8 cellular contexts compared by ENCODE assay signal in the genomic region with DNA sequence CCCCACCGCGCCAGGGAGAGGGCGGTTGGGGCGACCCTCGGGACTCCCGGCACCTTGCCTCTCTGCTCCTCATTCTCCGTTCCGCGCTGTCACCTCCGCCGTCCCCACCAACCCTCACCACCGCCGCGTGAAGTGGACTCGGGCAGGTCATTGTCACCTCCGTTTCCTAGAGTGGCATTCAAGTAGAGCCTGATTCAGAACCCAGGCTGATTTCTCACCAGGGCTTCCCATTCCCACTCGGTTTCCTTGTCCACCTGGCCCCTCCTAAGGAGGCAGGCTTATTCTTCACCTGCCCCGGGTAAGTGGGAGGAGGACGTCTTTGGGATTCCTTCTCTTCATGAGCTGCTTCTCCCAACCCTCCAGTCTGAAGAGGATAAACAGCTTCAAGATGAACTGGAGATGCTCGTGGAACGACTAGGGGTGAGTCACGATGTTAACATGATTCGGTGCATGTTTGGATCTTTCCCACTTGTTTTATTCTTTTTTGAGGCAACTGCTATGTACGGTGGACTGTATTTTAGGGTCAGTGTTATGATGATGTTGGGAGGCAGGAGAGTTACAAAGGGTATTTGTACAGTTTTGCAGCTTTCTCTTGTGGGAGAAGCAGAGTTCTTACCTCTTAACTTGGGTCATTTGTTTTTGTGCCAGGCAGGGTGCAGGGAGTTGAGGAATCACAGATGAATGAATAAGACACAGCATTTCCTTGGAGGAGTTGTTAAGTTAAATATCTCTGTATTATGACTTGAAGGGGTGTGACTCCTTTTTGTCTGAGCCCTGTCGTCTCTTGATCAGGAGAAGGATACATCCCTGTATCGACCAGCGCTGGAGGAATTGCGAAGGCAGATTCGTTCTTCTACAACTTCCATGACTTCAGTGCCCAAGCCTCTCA. TPM values are rescaled to one million over a fixed set of nuclear protein-coding genes. Genes with fewer than 3 reads are reported as not detected.
DNase-seq lines count a peak whose midpoint lies in the region; ATAC-seq and TF ChIP-seq lines count a peak whose summit lies in the region.

No MANE protein-coding gene starts in this region.

- CTCF ChIA-PET in GM10248 (lab: Yijun Ruan, JAX): no interaction called here

- no peaks in the 10 kb centered on the region for H3K9me3 Mint-ChIP-seq in chondrocyte (ENCODE audit: low read depth)

- H3K4me3 ChIP-seq in MM.1S (ENCODE audit: low read length) (peak overlapping the region; percentile 92), muscle layer of colon (ENCODE audit: low read depth in 1 of 2, low read length in 2 of 2) (peak overlapping the region; percentile 55 to 79)

- peak overlapping the region; percentile 96 for H3K4me2 ChIP-seq in MM.1S (ENCODE audit: low read depth, low read length)

- peak overlapping the region; percentile 94 for H3K27ac Mint-ChIP-seq in chondrocyte (ENCODE audit: unreplicated experiment)

- H3K27me3 ChIP-seq in MM.1S (replicated peaks; ENCODE audit: insufficient read depth, low read length) (0 out of 2 replicates have a peak, but pooled peaks cover 6% of the 10 kb centered on the region), muscle layer of colon (ENCODE audit: control insufficient read depth in 1 of 2, insufficient read depth in 2 of 2, low read length in 2 of 2) (no peaks in the 10 kb centered on the region)

- H3K4me3 Mint-ChIP-seq in chondrocyte (ENCODE audit: unreplicated experiment): peak overlapping the region; percentile 89

- peaks cover 36% of the 10 kb centered on the region for H3K36me3 ChIP-seq in MM.1S (replicated peaks; ENCODE audit: insufficient read depth, low read length)
- H3K36me3 ChIP-seq in muscle layer of colon (ENCODE audit: insufficient read depth, low read length): peaks cover 44% of the 10 kb centered on the region

- ATAC-seq in GM18868 (IDR thresholded peaks at IDR 0.05; ENCODE audit: unreplicated experiment) (no peak), HG02938 (IDR thresholded peaks at IDR 0.05; ENCODE audit: unreplicated experiment) (no peak)

- no peaks in the 10 kb centered on the region for H3K27me3 Mint-ChIP-seq in chondrocyte (ENCODE audit: low read depth)

- peaks cover 10% of the 10 kb centered on the region for H3K4me1 ChIP-seq in MM.1S (ENCODE audit: low read length)
- peaks cover 12% of the 10 kb centered on the region for H3K4me1 ChIP-seq in muscle layer of colon (ENCODE audit: insufficient read depth, low read length)

- H3K4me1 Mint-ChIP-seq in chondrocyte (ENCODE audit: low read depth): peaks cover 25% of the 10 kb centered on the region

- peaks cover 23% of the 10 kb centered on the region for H3K36me3 Mint-ChIP-seq in chondrocyte (ENCODE audit: low read depth)

- H3K9ac ChIP-seq in MM.1S (ENCODE audit: low read length) (peak overlapping the region; percentile 74), muscle layer of colon (ENCODE audit: low read length) (peak overlapping the region; percentile 10)

- POLR2A ChIA-PET in GM10248 (lab: Yijun Ruan, JAX): no interaction called here

- H3K9me2 ChIP-seq in MM.1S (replicated peaks; ENCODE audit: insufficient read depth, low read length): no peaks in the 10 kb centered on the region

- DNase-seq in GM10248 (ENCODE audit: extremely low spot score): peak; percentile 8
- no peak for DNase-seq in MM.1S
- no peak for DNase-seq in chondrocyte (ENCODE audit: low spot score)
- DNase-seq in GDM1 (lab: John Stamatoyannopoulos, UW): no peak
- no peak for DNase-seq in HuH-7 (ENCODE audit: low spot score)

- no peak for TF ChIP-seq CTCF in GM10248 (IDR thresholded peaks at IDR 0.05; ENCODE audit: control extremely low read depth, extremely low read depth, low read depth, missing control alignments)
- no peak for TF ChIP-seq CTCF in MM.1S (IDR thresholded peaks at IDR 0.05; ENCODE audit: low read length)
- no peak for TF ChIP-seq CTCF in chondrocyte (IDR thresholded peaks at IDR 0.05)

- peaks cover 54% of the 10 kb centered on the region for H3K79me2 ChIP-seq in MM.1S (ENCODE audit: low read length)

- H3K9me3 ChIP-seq in MM.1S (replicated peaks; ENCODE audit: insufficient read depth, low read length) (no peaks in the 10 kb centered on the region), muscle layer of colon (ENCODE audit: low read length) (no peaks in the 10 kb centered on the region)

- H2AFZ ChIP-seq in MM.1S (ENCODE audit: low read length): peak overlapping the region; percentile 37

- H3F3A ChIP-seq in MM.1S (ENCODE audit: insufficient read depth, low read length): peaks cover 7% of the 10 kb centered on the region

- H4K20me1 ChIP-seq in MM.1S (ENCODE audit: insufficient read depth, low read length): no peaks in the 10 kb centered on the region

- H3K27ac ChIP-seq in MM.1S (ENCODE audit: low read length): peak overlapping the region; percentile 3; the same call in 1 of the 2 replicates
- H3K27ac ChIP-seq in muscle layer of colon (ENCODE audit: low read depth, low read length): peak overlapping the region; percentile 72

RNA-seq across cellular contexts. Expression of a gene that starts 0.7 kb away (rescaled TPM):
- 237 to 288 TPM (median 238 TPM) in 3 replicates for total RNA-seq in chondrocyte

RNA-seq across cellular contexts. Expression of a gene that starts 14.7 kb away (rescaled TPM):
- total RNA-seq in chondrocyte: 388 to 532 TPM (median 403 TPM) in 3 replicates

RNA-seq across cellular contexts. Expression of a gene that starts 23.9 kb away (rescaled TPM):
- not detected in 3 replicates for total RNA-seq in chondrocyte

RNA-seq across cellular contexts. Expression of a gene that starts 37.7 kb away (rescaled TPM):
- total RNA-seq in chondrocyte: 13.4 to 15.3 TPM (median 13.4 TPM) in 3 replicates

RNA-seq across cellular contexts. Expression of a gene that starts 38.4 kb away (rescaled TPM):
- 3.2 to 5.3 TPM (median 3.9 TPM) in 3 replicates for total RNA-seq in chondrocyte
